8 cellular contexts compared by ENCODE assay signal in genomic region chr2:53751728-53752127, GRCh38. TPM values are rescaled to one million over a fixed set of nuclear protein-coding genes. Genes with fewer than 3 reads are reported as not detected.
DNase-seq lines count a peak whose midpoint lies in the region; ATAC-seq and TF ChIP-seq lines count a peak whose summit lies in the region.

No MANE protein-coding gene starts in this region.

- H3K9me3 ChIP-seq in T-helper 17 cell (ENCODE audit: control insufficient read depth, low read length, poor library complexity, severe bottlenecking), result no peaks in the 10 kb centered on the region
- no peaks in the 10 kb centered on the region for H3K9me3 ChIP-seq in right lobe of liver

- H3K27ac ChIP-seq in right lobe of liver, result no peak overlapping the region

- H3K27me3 ChIP-seq in right lobe of liver, result no peaks in the 10 kb centered on the region

- intact Hi-C loops in right lobe of liver (cut with DNase I), result no loop called here

- TF ChIP-seq POLR2A in GM18505 (IDR thresholded peaks at IDR 0.05; ENCODE audit: borderline replicate concordance, extremely low read depth, insufficient read depth, insufficient read length) (no peak), right lobe of liver (IDR thresholded peaks at IDR 0.05) (no peak)

- H3K36me3 ChIP-seq in right lobe of liver, result peaks cover 0 to 5% (median 0%) of the 10 kb centered on the region in 4 donors

- peaks cover 5% of the 10 kb centered on the region for H3K36me3 Mint-ChIP-seq in T-helper 17 cell (ENCODE audit: low read depth)

- peak; percentile 92 for ATAC-seq in GM18505 (IDR thresholded peaks at IDR 0.05; ENCODE audit: unreplicated experiment)
- ATAC-seq in GM21528 (IDR thresholded peaks at IDR 0.05; ENCODE audit: low FRiP score, unreplicated experiment), result peak; percentile 94
- peak; percentile 97 for ATAC-seq in HG03432 (IDR thresholded peaks at IDR 0.05; ENCODE audit: unreplicated experiment)
- no peak for ATAC-seq in T-helper 17 cell
- no peak for ATAC-seq in right lobe of liver

- no peak overlapping the region for H3K4me3 Mint-ChIP-seq in T-helper 17 cell

- DNase-seq in epithelial cell of esophagus (ENCODE audit: low read depth) (peak; percentile 79), T-helper 17 cell (no peak), NCI-H2171 (lab: John Stamatoyannopoulos, UW) (no peak), right lobe of liver (no peak)
- DNase-seq in stimulated activated CD4-positive, alpha-beta T cell treated with anti-CD3 and anti-CD28 coated beads, Interleukin-2, amount 100 ng/mL, for 48 hours, result no peak

- H3K27me3 Mint-ChIP-seq in T-helper 17 cell, result no peaks in the 10 kb centered on the region

- WGBS in right lobe of liver (ENCODE audit: insufficient coverage, low coverage, low lambda C conversion rate, missing lambda C conversion rate), result 84% methylated on average over 1 of the region's 1 CpG

- peaks cover 15% of the 10 kb centered on the region for H3K4me1 Mint-ChIP-seq in T-helper 17 cell

- no peak overlapping the region for H3K27ac Mint-ChIP-seq in T-helper 17 cell

- H3K4me1 ChIP-seq in right lobe of liver, result no peaks in the 10 kb centered on the region

- TF ChIP-seq CTCF in epithelial cell of esophagus (IDR thresholded peaks at IDR 0.05; ENCODE audit: insufficient read depth, low read depth, low read length, missing control alignments), result no peak
- TF ChIP-seq CTCF in right lobe of liver (IDR thresholded peaks at IDR 0.05), result no peak

- H3K4me3 ChIP-seq in epithelial cell of esophagus (ENCODE audit: low read length) (no peak overlapping the region), right lobe of liver (no peak overlapping the region)

RNA-seq across cellular contexts. Expression of gene CHAC2, which starts 15.9 kb away (rescaled TPM):
- total RNA-seq in T-helper 17 cell (under 1 TPM; 0.42 to 0.76 TPM), right lobe of liver (1 to 10 TPM; 1.2 to 4.3 (median 2.5) TPM)

RNA-seq across cellular contexts. Expression of gene ASB3, which starts 35.0 kb away (rescaled TPM):
- total RNA-seq in T-helper 17 cell (10 to 100 TPM; 26.0 to 29.1 TPM), right lobe of liver (1 to 10 TPM; 3.6 to 8.4 (median 5.3) TPM)

RNA-seq across cellular contexts. Expression of gene ERLEC1, which starts 35.1 kb away (rescaled TPM):
- total RNA-seq in T-helper 17 cell (10 to 100 TPM; 16.6 to 17.8 TPM), right lobe of liver (10 to 100 TPM; 18.0 to 40.0 (median 22.1) TPM)

Comparison
In these comparisons a context has a peak if more than half of its experiments do, and no peak if none do; other contexts are left out.
1. ATAC-seq: peak in GM18505 (single experiment), GM21528 (single experiment) and HG03432 (single experiment); none in T-helper 17 cell (single experiment) and right lobe of liver (0 of 4).